In genomic region chr17:59830007-59830630, GRCh38 we compare ENCODE assay signal across 8 cellular contexts.
A peak's percentile ranks its signal among the peaks of the same experiment; 100 is the strongest.
DNase-seq lines count a peak whose midpoint lies in the region; ATAC-seq, FAIRE-seq and TF ChIP-seq lines count a peak whose summit lies in the region.

No MANE protein-coding gene starts in this region.

- POLR2A ChIA-PET in Panc1 (lab: Charles Lee) = interaction anchor here (2.6 kb wide), 1 partner anchor 8 kb away, joined by 52 read pairs; no protein-coding TSS in a partner anchor

- H3K4me3 ChIP-seq in Panc1 (ENCODE audit: low read depth in 2 of 2, low read length in 2 of 2) = peak overlapping the region in 1 of 2 experiments; percentile 6; a peak in 1 of 4 replicates
- H3K4me3 ChIP-seq in coronary artery = peak overlapping the region; percentile 44
- H3K4me3 ChIP-seq in pancreas = peak overlapping the region in 1 of 4 donors; percentile 2

- H3K27ac ChIP-seq in Panc1 (ENCODE audit: low read length) = peak overlapping the region; percentile 100
- peak overlapping the region; percentile 46 to 86 for H3K27ac ChIP-seq in coronary artery
- H3K27ac ChIP-seq in pancreas = peak overlapping the region; percentile 66 to 83 (median 78)

- no peak for TF ChIP-seq CTCF in Panc1 (IDR thresholded peaks at IDR 0.05)
- TF ChIP-seq CTCF in coronary artery (IDR thresholded peaks at IDR 0.05) = no peak
- TF ChIP-seq CTCF in pancreas (IDR thresholded peaks at IDR 0.05) = no peak

- in situ Hi-C loops in Panc1 (cut with HindIII; ENCODE audit: low pct_unique_long_range_greater_than_20kb, low sequenced_read_pairs) = no loop called here

- BruUV-seq in Panc1 (replicated peaks; lab: Mats Ljungman, UMichigan) = no TSS peak

- H3K9me3 ChIP-seq in Panc1 (ENCODE audit: control insufficient read depth, insufficient read depth, low read depth, low read length) (no peaks in the 10 kb centered on the region), pancreas (no peaks in the 10 kb centered on the region)

- 81 to 83% methylated on average over 3 of the region's 3 CpGs for WGBS in pancreas, 2 donors

- H3K27me3 ChIP-seq in Panc1 (ENCODE audit: control insufficient read depth, insufficient read depth, low read length) = no peaks in the 10 kb centered on the region
- H3K27me3 ChIP-seq in pancreas = no peaks in the 10 kb centered on the region

- intact Hi-C loops in Panc1 (cut with micrococcal nuclease; ENCODE audit: unreplicated experiment) (no loop called here), pancreas (cut with DNase I) (no loop called here)

- FAIRE-seq in pancreas (lab: Jason Lieb, UNC) = no peak

- CTCF ChIA-PET in Panc1 (lab: Charles Lee) = no interaction called here

- ATAC-seq in Panc1 (peak; percentile 24), pancreas (peak in 1 of 4 donors; percentile 5), HG02588 (IDR thresholded peaks at IDR 0.05; ENCODE audit: unreplicated experiment) (no peak), HG03571 (IDR thresholded peaks at IDR 0.05; ENCODE audit: unreplicated experiment) (no peak), GM19324 (IDR thresholded peaks at IDR 0.05; ENCODE audit: low FRiP score, unreplicated experiment) (no peak)

- DNase-seq in DMS 273 treated with DMSO at 0.1 percent for 48 hours (lab: John Stamatoyannopoulos, UW) = peak; percentile 74
- no peak for DNase-seq in Panc1 (ENCODE audit: low read depth, low spot score)
- no peak for DNase-seq in coronary artery (ENCODE audit: low spot score)
- no peak for DNase-seq in pancreas
- DNase-seq in NCI-H2107 treated with DMSO at 0.1 percent for 48 hours (lab: John Stamatoyannopoulos, UW; ENCODE audit: unreplicated experiment) = no peak

- H3K36me3 ChIP-seq in Panc1 (ENCODE audit: control insufficient read depth, insufficient read depth, low read length) = no peaks in the 10 kb centered on the region; the same call in 1 of the 2 replicates
- no peaks in the 10 kb centered on the region for H3K36me3 ChIP-seq in pancreas

- peaks cover 83% of the 10 kb centered on the region for H3K4me1 ChIP-seq in Panc1 (ENCODE audit: control insufficient read depth, insufficient read depth, low read length)
- peaks cover 14 to 50% (median 34%) of the 10 kb centered on the region in 3 donors for H3K4me1 ChIP-seq in pancreas
